7 cellular contexts compared by ENCODE assay signal in genomic region chr17:77096570-77097214, GRCh38. TPM values are rescaled to one million over a fixed set of nuclear protein-coding genes. Genes with fewer than 3 reads are reported as not detected.
DNase-seq lines count a peak whose midpoint lies in the region; ATAC-seq, FAIRE-seq and TF ChIP-seq lines count a peak whose summit lies in the region.

No MANE protein-coding gene starts in this region.

- peak; percentile 60 for TF ChIP-seq CTCF in LNCaP clone FGC (IDR thresholded peaks at IDR 0.05; ENCODE audit: control insufficient read depth, extremely low read depth, insufficient read depth)
- TF ChIP-seq CTCF in K562 (IDR thresholded peaks at IDR 0.05 in 2 of 3, conservative IDR thresholded peaks at IDR 0.05 in 1 of 3; ENCODE audit: insufficient read depth in 2 of 3, low read depth in 1 of 3, low read length in 3 of 3), result peak; percentile 53 to 88 (median 59); a peak in 5 of 6 replicates
- peak in 2 of 3 experiments; percentile 76 to 78 for TF ChIP-seq CTCF in keratinocyte (optimal IDR thresholded peaks at IDR 0.05 in 1 of 3, IDR thresholded peaks at IDR 0.05 in 1 of 3, conservative IDR thresholded peaks at IDR 0.05 in 1 of 3; ENCODE audit: extremely low read depth in 1 of 3, insufficient read depth in 2 of 3, low read length in 3 of 3)
- TF ChIP-seq CTCF in stomach (IDR thresholded peaks at IDR 0.05), result peak in 5 of 7 experiments; percentile 49 to 88 (median 72)

- H3K9me1 ChIP-seq in K562 (ENCODE audit: control insufficient read depth, insufficient read depth, low read length) (no peaks in the 10 kb centered on the region), keratinocyte (ENCODE audit: control insufficient read depth, extremely low read depth, insufficient read depth, low read length) (no peaks in the 10 kb centered on the region)

- H3K27ac ChIP-seq in K562 (ENCODE audit: extremely low read depth, low read depth, low read length) (no peak overlapping the region), keratinocyte (ENCODE audit: control insufficient read depth, insufficient read depth, low read length) (no peak overlapping the region), stomach (peak overlapping the region; percentile 61 to 83 (median 83))

- POLR2A ChIA-PET in K562 (lab: Yijun Ruan, JAX), result interaction anchor here (2.1 kb wide), 1 partner anchor 8 kb away, joined by 6 read pairs; no protein-coding TSS in a partner anchor

- H3K36me3 ChIP-seq in K562 (ENCODE audit: control insufficient read depth, insufficient read depth, low read length) (peaks cover 74% of the 10 kb centered on the region), keratinocyte (ENCODE audit: control insufficient read depth in 2 of 2, extremely low read depth in 1 of 2, insufficient read depth in 2 of 2, low read length in 2 of 2) (peaks cover 22 to 37% of the 10 kb centered on the region in 2 experiments), stomach (peaks cover 34 to 42% (median 40%) of the 10 kb centered on the region in 4 donors)

- in situ Hi-C loops in K562 (cut with MboI), result no loop called here

- H3K4me1 ChIP-seq in K562 (replicated peaks in 1 of 2; ENCODE audit: control insufficient read depth in 2 of 2, insufficient read depth in 2 of 2, low read length in 2 of 2) (peaks cover 0 to 2% of the 10 kb centered on the region in 2 experiments; a peak in 3 of 5 replicates), keratinocyte (ENCODE audit: control insufficient read depth, extremely low read depth, insufficient read depth, low read length) (peaks cover 7% of the 10 kb centered on the region), stomach (peaks cover 41 to 71% (median 48%) of the 10 kb centered on the region in 4 donors)

- H3K4me2 ChIP-seq in K562 (ENCODE audit: insufficient read depth, low read length) (no peak overlapping the region), keratinocyte (ENCODE audit: control insufficient read depth, extremely low read depth, insufficient read depth, low read depth, low read length) (peak overlapping the region; percentile 47)

- DNase-seq in EH (ENCODE audit: low read depth), result peak; percentile 59
- no peak for DNase-seq in LNCaP clone FGC (ENCODE audit: low read depth)
- DNase-seq in K562 (ENCODE audit: extremely low read depth in 1 of 4, low spot score in 3 of 4), result no peak
- DNase-seq in keratinocyte (ENCODE audit: low read depth, low spot score), result no peak
- peak; percentile 60 for DNase-seq in stomach

- intact Hi-C loops in K562 (cut with micrococcal nuclease), result no loop called here
- intact Hi-C loops in stomach (cut with DNase I; ENCODE audit: low total_unique reads), result no loop called here

- dilution Hi-C loops in keratinocyte (cut with MboI; ENCODE audit: extremely low pct_ligation_motif_present, low sequenced_read_pairs), result no loop called here

- H3K9ac ChIP-seq in K562 (ENCODE audit: insufficient read depth in 1 of 2, low read depth in 2 of 2, low read length in 2 of 2), result no peak overlapping the region
- H3K9ac ChIP-seq in keratinocyte (ENCODE audit: control insufficient read depth, extremely low read depth, insufficient read depth, low read length), result peak overlapping the region; percentile 48

- peak; percentile 66 to 91 for TF ChIP-seq RAD21 in K562 (CRISPR knock-in tag; conservative IDR thresholded peaks at IDR 0.05 in 1 of 2, IDR thresholded peaks at IDR 0.05 in 1 of 2)

- no peak overlapping the region for H2AFZ ChIP-seq in K562 (ENCODE audit: low read depth, low read length)
- H2AFZ ChIP-seq in keratinocyte (ENCODE audit: control insufficient read depth, low read length), result no peak overlapping the region

- no TSS peak for BruUV-seq in K562 (replicated peaks; lab: Mats Ljungman, UMichigan)

- no peaks in the 10 kb centered on the region for H4K20me1 ChIP-seq in K562 (replicated peaks; ENCODE audit: control insufficient read depth, insufficient read depth, low read length)
- no peaks in the 10 kb centered on the region for H4K20me1 ChIP-seq in keratinocyte (ENCODE audit: control insufficient read depth, extremely low read depth, insufficient read depth, low read length)

- CTCF ChIA-PET in K562 (lab: Yijun Ruan, JAX; ENCODE audit: low intra/inter-chr PET ratio), result interaction anchor here (0.6 to 2.0 kb wide), 5 partner anchors 118 to 150 kb away, joined by 3 to 12 read pairs (median 6); no protein-coding TSS in a partner anchor

- WGBS in K562 (ENCODE audit: insufficient coverage, low coverage, missing lambda C conversion rate), result 26% methylated on average over 12 of the region's 12 CpGs
- WGBS in stomach, 5 donors, result 13 to 22% (median 17%) methylated on average over 12 of the region's 12 CpGs

- peak; percentile 79 for FAIRE-seq in K562 (lab: Jason Lieb, UNC)
- no peak for FAIRE-seq in keratinocyte (lab: Jason Lieb, UNC)

- TF ChIP-seq EP300 in K562 (IDR thresholded peaks at IDR 0.05; ENCODE audit: low read length), result no peak
- no peak for TF ChIP-seq EP300 in stomach (IDR thresholded peaks at IDR 0.05)

- TF ChIP-seq POLR2A in K562 (conservative IDR thresholded peaks at IDR 0.05), result no peak
- no peak for TF ChIP-seq POLR2A in stomach (IDR thresholded peaks at IDR 0.05)

- H3K79me2 ChIP-seq in K562 (ENCODE audit: control insufficient read depth, insufficient read depth, low read length) (peaks cover 9% of the 10 kb centered on the region), keratinocyte (ENCODE audit: control insufficient read depth, insufficient read depth, low read length) (peaks cover 10% of the 10 kb centered on the region)

- H3K9me3 ChIP-seq in K562 (replicated peaks; ENCODE audit: control insufficient read depth, insufficient read depth, low read depth, low read length) (no peaks in the 10 kb centered on the region), keratinocyte (ENCODE audit: control insufficient read depth, low read depth, low read length) (no peaks in the 10 kb centered on the region), stomach (no peaks in the 10 kb centered on the region)

- peak; percentile 77 for ATAC-seq in K562
- ATAC-seq in HG02759 (IDR thresholded peaks at IDR 0.05; ENCODE audit: unreplicated experiment), result no peak
- no peak for ATAC-seq in GM18502 (IDR thresholded peaks at IDR 0.05; ENCODE audit: poor library complexity, unreplicated experiment)

- H3K4me3 ChIP-seq in LNCaP clone FGC (ENCODE audit: low read depth, low read length) (no peak overlapping the region), K562 (no peak overlapping the region), keratinocyte (ENCODE audit: control insufficient read depth in 2 of 3, extremely low read depth in 1 of 3, insufficient read depth in 2 of 3, low read depth in 1 of 3, low read length in 3 of 3) (peak overlapping the region in 1 of 3 experiments; percentile 24), stomach (no peak overlapping the region)

- H3K27me3 ChIP-seq in K562 (ENCODE audit: control insufficient read depth in 2 of 2, insufficient read depth in 2 of 2, low read length in 2 of 2) (no peaks in the 10 kb centered on the region), keratinocyte (ENCODE audit: control insufficient read depth, extremely low read depth, insufficient read depth, low read length) (no peaks in the 10 kb centered on the region), stomach (no peaks in the 10 kb centered on the region)

TF ChIP-seq in K562, 482 proteins besides CTCF, POLR2A, EP300 and RAD21 (continues in another document):
- TF ChIP-seq NCOA2 (IDR thresholded peaks at IDR 0.05; ENCODE audit: partially characterized antibody in 2 of 2), result no peak
- no peak for TF ChIP-seq GATA2 (CRISPR knock-in tag; IDR thresholded peaks at IDR 0.05)
- TF ChIP-seq, protein P1, sequence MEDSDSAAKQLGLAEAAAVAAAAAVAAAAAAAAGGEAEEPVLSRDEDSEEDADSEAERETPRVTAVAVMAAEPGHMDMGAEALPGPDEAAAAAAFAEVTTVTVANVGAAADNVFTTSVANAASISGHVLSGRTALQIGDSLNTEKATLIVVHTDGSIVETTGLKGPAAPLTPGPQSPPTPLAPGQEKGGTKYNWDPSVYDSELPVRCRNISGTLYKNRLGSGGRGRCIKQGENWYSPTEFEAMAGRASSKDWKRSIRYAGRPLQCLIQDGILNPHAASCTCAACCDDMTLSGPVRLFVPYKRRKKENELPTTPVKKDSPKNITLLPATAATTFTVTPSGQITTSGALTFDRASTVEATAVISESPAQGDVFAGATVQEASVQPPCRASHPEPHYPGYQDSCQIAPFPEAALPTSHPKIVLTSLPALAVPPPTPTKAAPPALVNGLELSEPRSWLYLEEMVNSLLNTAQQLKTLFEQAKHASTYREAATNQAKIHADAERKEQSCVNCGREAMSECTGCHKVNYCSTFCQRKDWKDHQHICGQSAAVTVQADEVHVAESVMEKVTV (CRISPR knock-in tag; IDR thresholded peaks at IDR 0.05), result peak; percentile 57; the same call in 1 of the 2 replicates
- TF ChIP-seq CBFA2T3 (IDR thresholded peaks at IDR 0.05), result peak; percentile 55

RNA-seq across cellular contexts. Expression of gene SEC14L1, which starts 44.1 kb away (rescaled TPM):
- 109 and 129 TPM in 2 replicates for total RNA-seq in K562 (2011; cell fraction: chromatin; rRNA removed; ENCODE audit: low replicate concordance)
- 35.9 and 51.7 TPM in 2 replicates for total RNA-seq in K562 (2011; cell fraction: nucleolus; rRNA removed)
- total RNA-seq in K562 (2011; cell fraction: nucleoplasm; rRNA removed), result 51.8 and 54.6 TPM in 2 replicates
- total RNA-seq in K562 (2014; rRNA removed), result 10.9 and 14.8 TPM in 2 replicates
- 14.0 and 14.5 TPM in 2 replicates for total RNA-seq in K562 (2014; rRNA removed; fragmentation: Illumina TruSeq; extraction: Trizol)
- total RNA-seq in K562 (2015; rRNA removed; fragmentation: Illumina TruSeq; extraction: Trizol), result 14.8 and 15.2 TPM in 2 replicates
- 38.4 and 39.7 TPM in 2 replicates for total RNA-seq in K562 (2021)
- 20.6 and 33.1 TPM in 2 replicates for polyA plus RNA-seq in K562 (2011; rRNA removed)
- polyA plus RNA-seq in K562 (2011; cell fraction: cytosol; rRNA removed), result 15.2 and 43.7 TPM in 2 replicates
- polyA plus RNA-seq in K562 (2011; cell fraction: nucleus; rRNA removed), result 28.8 and 53.9 TPM in 2 replicates
- polyA plus RNA-seq in K562 (2012), result 25.9 and 29.6 TPM in 2 replicates
- polyA plus RNA-seq in K562 (2014; fragmentation: Illumina TruSeq; extraction: Trizol), result 27.0 and 27.6 TPM in 2 replicates
- polyA plus RNA-seq in K562 (2014; fragmentation: Nextera tagmentation; extraction: Ambion mirVana), result 1 to 10 TPM; 3.1 to 4.1 TPM
- 16.3 and 16.7 TPM in 2 replicates for polyA plus RNA-seq in K562 (2014; rRNA removed)
- 37.5 and 51.6 TPM in 2 replicates for polyA minus RNA-seq in K562 (2011; rRNA and poly(A)+ RNA removed)
- 29.5 and 45.5 TPM in 2 replicates for polyA minus RNA-seq in K562 (2011; cell fraction: cytosol; rRNA and poly(A)+ RNA removed)
- 18.3 and 26.1 TPM in 2 replicates for polyA minus RNA-seq in K562 (2011; cell fraction: nucleus; rRNA and poly(A)+ RNA removed)
- polyA plus RNA-seq in keratinocyte, result 20.1 to 44.6 TPM (median 35.6 TPM) in 3 replicates
- polyA plus RNA-seq in keratinocyte (2011; ENCODE audit: low read depth), result 114 TPM
- 38.6 and 56.2 TPM in 2 replicates for polyA plus RNA-seq in keratinocyte (2011; cell fraction: cytosol; rRNA removed)
- 55.1 and 64.2 TPM in 2 replicates for polyA plus RNA-seq in keratinocyte (2011; cell fraction: nucleus; rRNA removed)
- polyA plus RNA-seq in keratinocyte (2012; ENCODE audit: low replicate concordance), result 40.0 and 57.5 TPM in 2 replicates
- polyA minus RNA-seq in keratinocyte, result 32.6 to 43.9 TPM (median 43.7 TPM) in 3 replicates
- polyA minus RNA-seq in keratinocyte (2011; cell fraction: cytosol; rRNA and poly(A)+ RNA removed), result 58.9 TPM
- 34.9 and 68.3 TPM in 2 replicates for polyA minus RNA-seq in keratinocyte (2011; cell fraction: nucleus; rRNA and poly(A)+ RNA removed)
- 100 to 1,000 TPM in 1 of 5 donors, 10 to 100 TPM in 3, 1 to 10 TPM in 1; 3.2 to 106 (median 60.1) TPM for total RNA-seq in stomach
- 10 to 100 TPM; 17.0 to 39.5 (median 30.2) TPM for polyA plus RNA-seq in stomach

Comparison
In these comparisons a context has a peak if more than half of its experiments do, and no peak if none do; other contexts are left out.
1. DNase-seq: peak in EH (single experiment) and stomach (single experiment); none in LNCaP clone FGC (single experiment), K562 (0 of 4) and keratinocyte (single experiment).
2. H3K27ac ChIP-seq: peak in stomach (5 of 5); none in K562 (single experiment) and keratinocyte (single experiment).
3. Peak in every context shown above with its lines, with median percentiles within 50 percentile points of each other: CTCF ChIP-seq.